24 cellular contexts compared by ENCODE assay signal in the genomic region with DNA sequence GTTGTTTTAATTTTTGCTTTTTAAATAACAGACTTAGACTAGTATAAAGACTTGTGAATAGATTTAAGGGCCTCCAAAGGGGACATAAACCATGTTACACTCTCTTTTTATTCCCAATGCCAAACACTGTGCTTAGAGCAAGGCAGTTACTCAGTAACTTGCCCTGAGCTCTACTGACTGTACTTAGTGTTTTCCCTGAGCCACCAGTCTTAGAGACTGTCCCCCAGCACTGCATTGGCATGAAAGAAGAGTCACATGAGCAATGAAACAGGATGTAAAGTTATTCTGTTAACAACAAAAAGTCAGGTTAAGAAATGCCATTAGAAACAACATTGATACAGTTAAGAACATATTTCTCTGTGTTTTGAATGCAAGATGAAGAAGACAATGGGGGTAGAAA.
DNase-seq lines count a peak whose midpoint lies in the region; ATAC-seq and TF ChIP-seq lines count a peak whose summit lies in the region.
"Had no signal": no experiment of that assay in that cellular context is flagged by ENCODE, and none has a peak within 500 bp of the region (broad histone marks: within the 10 kb centered on the region; RNA-seq: fewer than 3 reads in every experiment).

No MANE protein-coding gene starts in this region.

- H3K27me3 ChIP-seq in Caco-2 (replicated peaks; ENCODE audit: control insufficient read depth, insufficient read depth, low read length) (no peaks in the 10 kb centered on the region), hepatocyte (no peaks in the 10 kb centered on the region)
- H3K27me3 ChIP-seq: stomach, tibial artery had no signal

- H3K4me3 Mint-ChIP-seq in Caco-2 (ENCODE audit: unreplicated experiment) = no peak overlapping the region
- H3K4me3 Mint-ChIP-seq: activated CD4-positive, alpha-beta T cell treated with anti-CD3 and anti-CD28 coated beads, Interleukin-2, amount 10 ng/mL, durations not matched to agents 7 days and 5 days; activated T-helper 1 cell treated with anti-CD3 and anti-CD28 coated beads, Interleukin-12 subunit alpha, Interleukin-12 subunit beta, Interleukin-2, Interleukin-4 antibody, amounts not matched to agents 30 ng/mL and 10 ng/mL and 1 ng/mL, durations not matched to agents 14 hours and 24 hours and 36 hours had no signal

- intact Hi-C loops in Caco-2 (cut with micrococcal nuclease; ENCODE audit: unreplicated experiment) = no loop called here

- ATAC-seq in GM21447 (IDR thresholded peaks at IDR 0.05; ENCODE audit: unreplicated experiment) (peak; percentile 57), HG03571 (IDR thresholded peaks at IDR 0.05; ENCODE audit: unreplicated experiment) (peak; percentile 45), GM18519 (IDR thresholded peaks at IDR 0.05; ENCODE audit: low FRiP score, unreplicated experiment) (no peak), GM19395 (IDR thresholded peaks at IDR 0.05; ENCODE audit: unreplicated experiment) (no peak)
- ATAC-seq: HCT116 had no signal

- H3K9me2 ChIP-seq in hepatocyte (replicated peaks; ENCODE audit: insufficient read depth) = no peaks in the 10 kb centered on the region

- BruUV-seq in Caco-2 (replicated peaks; lab: Mats Ljungman, UMichigan) = no TSS peak

- peaks cover 78% of the 10 kb centered on the region for H3K36me3 Mint-ChIP-seq in Caco-2 (ENCODE audit: insufficient read depth, unreplicated experiment)

- peaks cover 27% of the 10 kb centered on the region for H3K4me1 Mint-ChIP-seq in Caco-2 (ENCODE audit: low read depth, unreplicated experiment)

- H3K4me1 ChIP-seq in Caco-2 (peaks cover 50% of the 10 kb centered on the region), hepatocyte (ENCODE audit: insufficient read depth) (no peaks in the 10 kb centered on the region)
- H3K4me1 ChIP-seq: stomach, tibial artery had no signal

- DNase-seq in Caco-2 (no peak), hepatocyte (ENCODE audit: low spot score) (peak; percentile 21), cortex of kidney (lab: John Stamatoyannopoulos, UW) (no peak), T1000 (lab: John Stamatoyannopoulos, UW) (no peak)
- DNase-seq: activated CD4-positive, alpha-beta T cell treated with anti-CD3 and anti-CD28 coated beads, Interleukin-2, amount 10 ng/mL, durations not matched to agents 7 days and 5 days; activated naive CD4-positive, alpha-beta T cell treated with anti-CD3 and anti-CD28 coated beads, Interleukin-2, amount 50 U/mL, for 16 hours; Calu3; caudate nucleus; NCI-H1092; NCI-H187 treated with DMSO at 0.1 percent for 48 hours; NCI-H526; stimulated activated CD8-positive, alpha-beta memory T cell treated with anti-CD3 and anti-CD28 coated beads, Interleukin-4, amount 100 ng/mL, for 48 hours; stomach; tibial artery had no signal

- no peak overlapping the region for H3K4me2 ChIP-seq in hepatocyte

- H3K36me3 ChIP-seq in Caco-2 (ENCODE audit: control insufficient read depth, insufficient read depth, low read length) = peaks cover 1% of the 10 kb centered on the region; the same call in 1 of the 2 replicates
- H3K36me3 ChIP-seq in hepatocyte (replicated peaks; ENCODE audit: insufficient read depth, low read depth) = no peaks in the 10 kb centered on the region

- H3K27me3 Mint-ChIP-seq in Caco-2 (ENCODE audit: insufficient read depth, unreplicated experiment) = no peaks in the 10 kb centered on the region
- H3K27me3 Mint-ChIP-seq: activated CD4-positive, alpha-beta T cell treated with anti-CD3 and anti-CD28 coated beads, Interleukin-2, amount 10 ng/mL, durations not matched to agents 7 days and 5 days had no signal

- H3K9me3 Mint-ChIP-seq in Caco-2 (ENCODE audit: unreplicated experiment) = no peaks in the 10 kb centered on the region
- H3K9me3 Mint-ChIP-seq: activated CD4-positive, alpha-beta T cell treated with anti-CD3 and anti-CD28 coated beads, Interleukin-2, amount 10 ng/mL, durations not matched to agents 7 days and 5 days; activated T-helper 1 cell treated with anti-CD3 and anti-CD28 coated beads, Interleukin-12 subunit alpha, Interleukin-12 subunit beta, Interleukin-2, Interleukin-4 antibody, amounts not matched to agents 30 ng/mL and 10 ng/mL and 1 ng/mL, durations not matched to agents 14 hours and 24 hours and 36 hours had no signal

- CTCF ChIA-PET in Caco-2 (lab: Charles Lee) = no interaction called here

- H4K20me1 ChIP-seq in hepatocyte (ENCODE audit: insufficient read depth, poor library complexity, severe bottlenecking) = no peaks in the 10 kb centered on the region

- no peak overlapping the region for H3K27ac ChIP-seq in hepatocyte
- H3K27ac ChIP-seq: HL-60, stomach, tibial artery, VCaP had no signal

- no peak overlapping the region for H2AFZ ChIP-seq in hepatocyte

- H3K9me3 ChIP-seq in Caco-2 = no peaks in the 10 kb centered on the region
- H3K9me3 ChIP-seq in hepatocyte (ENCODE audit: low read depth) = no peaks in the 10 kb centered on the region
- H3K9me3 ChIP-seq: stomach, tibial artery had no signal

- no peak overlapping the region for H3K4me3 ChIP-seq in Caco-2 (ENCODE audit: low read depth, low read length)
- no peak overlapping the region for H3K4me3 ChIP-seq in hepatocyte
- H3K4me3 ChIP-seq: lung, stomach, tibial artery had no signal

- no peaks in the 10 kb centered on the region for H3K79me2 ChIP-seq in hepatocyte

- POLR2A ChIA-PET in Caco-2 (lab: Charles Lee) = no interaction called here

- H3K27ac Mint-ChIP-seq in Caco-2 (ENCODE audit: unreplicated experiment) = peak overlapping the region; percentile 37
- H3K27ac Mint-ChIP-seq: activated CD4-positive, alpha-beta T cell treated with anti-CD3 and anti-CD28 coated beads, Interleukin-2, amount 10 ng/mL, durations not matched to agents 7 days and 5 days; activated T-helper 1 cell treated with anti-CD3 and anti-CD28 coated beads, Interleukin-12 subunit alpha, Interleukin-12 subunit beta, Interleukin-2, Interleukin-4 antibody, amounts not matched to agents 30 ng/mL and 10 ng/mL and 1 ng/mL, durations not matched to agents 14 hours and 24 hours and 36 hours; progenitor cell of endocrine pancreas had no signal

- TF ChIP-seq CTCF in Caco-2 (IDR thresholded peaks at IDR 0.05; ENCODE audit: insufficient read depth in 1 of 2, low read depth in 1 of 2, low read length in 1 of 2, severe bottlenecking in 1 of 2, unreplicated experiment in 1 of 2) = no peak
- no peak for TF ChIP-seq CTCF in hepatocyte (IDR thresholded peaks at IDR 0.05; ENCODE audit: poor library complexity)

Comparison
In these comparisons a context has a peak if more than half of its experiments do, and no peak if none do; other contexts are left out.
1. ATAC-seq: peak in GM21447 (single experiment) and HG03571 (single experiment); none in GM18519 (single experiment) and GM19395 (single experiment).